Comparison of ENCODE assay signal across 29 cellular contexts in the genomic region with DNA sequence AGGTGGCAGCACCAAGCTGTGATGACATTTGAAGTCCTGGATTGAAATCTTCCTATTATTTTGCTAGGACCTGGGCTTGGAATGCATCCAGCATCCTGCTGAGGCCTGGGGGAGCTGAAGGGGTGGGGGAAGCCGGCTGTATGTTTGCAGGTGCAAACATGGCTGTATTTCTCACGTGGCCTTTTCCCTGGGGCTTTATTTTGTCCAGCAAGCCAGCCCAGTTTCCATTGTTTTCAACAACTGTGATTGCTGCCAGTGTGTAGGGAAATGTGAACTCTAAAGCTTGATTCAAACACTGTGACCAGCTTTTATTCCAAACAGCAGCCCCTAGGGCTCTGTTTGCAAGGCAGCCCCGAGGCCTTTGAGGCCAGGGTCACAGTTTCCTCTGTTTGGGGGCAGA.
A peak's percentile ranks its signal among the peaks of the same experiment; 100 is the strongest.
DNase-seq lines count a peak whose midpoint lies in the region; ATAC-seq and TF ChIP-seq lines count a peak whose summit lies in the region.
"Had no signal": no experiment of that assay in that cellular context is flagged by ENCODE, and none has a peak within 500 bp of the region (broad histone marks: within the 10 kb centered on the region; RNA-seq: fewer than 3 reads in every experiment).

No MANE protein-coding gene starts in this region.

- TF ChIP-seq POLR2A in stomach (IDR thresholded peaks at IDR 0.05) = no peak

- H3K4me2 ChIP-seq in GM23338 = no peak overlapping the region
- H3K4me2 ChIP-seq in neuronal stem cell (ENCODE audit: insufficient read depth, low read length, poor library complexity, severe bottlenecking) = no peak overlapping the region

- H3K79me2 ChIP-seq in GM23338 (replicated peaks; ENCODE audit: insufficient read depth) = no peaks in the 10 kb centered on the region

- H3K27ac ChIP-seq in GM23338 (ENCODE audit: low read depth) = no peak overlapping the region
- H3K27ac ChIP-seq in neuronal stem cell (replicated peaks; ENCODE audit: low read length) = peak overlapping the region; percentile 58
- H3K27ac ChIP-seq in stomach = no peak overlapping the region
- H3K27ac ChIP-seq: C4-2B, cardiac muscle cell, esophagus squamous epithelium, foreskin keratinocyte, Peyer's patch, tibial nerve had no signal

- no peaks in the 10 kb centered on the region for H4K20me1 ChIP-seq in GM23338 (replicated peaks; ENCODE audit: insufficient read depth)

- H3K79me1 ChIP-seq in neuronal stem cell (ENCODE audit: low read depth, low read length) = no peaks in the 10 kb centered on the region

- H3K4me3 Mint-ChIP-seq in GM23338 = no peak overlapping the region
- H3K4me3 Mint-ChIP-seq: activated CD4-positive, alpha-beta memory T cell treated with anti-CD3 and anti-CD28 coated beads, Interleukin-2, amount 10 ng/mL, durations not matched to agents 7 days and 5 days; activated naive CD8-positive, alpha-beta T cell treated with anti-CD3 and anti-CD28 coated beads, Interleukin-2, amount 50 U/mL, for 24 hours; IgD-negative memory B cell had no signal

- H2BK15ac ChIP-seq in neuronal stem cell (ENCODE audit: low read length) = no peak overlapping the region

- no peak overlapping the region for H3K14ac ChIP-seq in neuronal stem cell (ENCODE audit: low read length)

- H3K36me3 ChIP-seq in GM23338 (ENCODE audit: insufficient read depth) (no peaks in the 10 kb centered on the region), neuronal stem cell (replicated peaks in 1 of 2; ENCODE audit: control insufficient read depth in 2 of 2, insufficient read depth in 2 of 2, low read length in 2 of 2) (no peaks in the 10 kb centered on the region), stomach (no peaks in the 10 kb centered on the region)
- H3K36me3 ChIP-seq: cardiac muscle cell, esophagus squamous epithelium, Peyer's patch, tibial nerve had no signal

- no peak overlapping the region for H2BK120ac ChIP-seq in neuronal stem cell (ENCODE audit: low read depth, low read length)

- TF ChIP-seq CTCF in GM23338 (conservative IDR thresholded peaks at IDR 0.05; ENCODE audit: low read depth in 2 of 2) (no peak), stomach (IDR thresholded peaks at IDR 0.05) (no peak)

- H3K4me1 ChIP-seq in GM23338 (ENCODE audit: insufficient read depth) = peaks cover 25% of the 10 kb centered on the region; the same call in 1 of the 2 replicates
- peaks cover 16 to 24% of the 10 kb centered on the region in 2 donors for H3K4me1 ChIP-seq in neuronal stem cell (ENCODE audit: control insufficient read depth in 2 of 2, insufficient read depth in 1 of 2, low read depth in 1 of 2, low read length in 2 of 2)
- H3K4me1 ChIP-seq in stomach = no peaks in the 10 kb centered on the region
- H3K4me1 ChIP-seq: foreskin keratinocyte, Peyer's patch had no signal

- TF ChIP-seq EP300 in stomach (IDR thresholded peaks at IDR 0.05) = no peak

- DNase-seq in GM23338 (ENCODE audit: low spot score) = no peak
- peak; percentile 15 for DNase-seq in NCI-H146 treated with DMSO at 0.1 percent for 48 hours (lab: John Stamatoyannopoulos, UW; ENCODE audit: unreplicated experiment)
- peak; percentile 16 for DNase-seq in RPMI7951 (ENCODE audit: low read depth)
- DNase-seq in neuronal stem cell (ENCODE audit: low spot score) = peak; percentile 36
- DNase-seq in stomach = no peak
- DNase-seq in A172 (ENCODE audit: low spot score) = no peak
- no peak for DNase-seq in activated CD4-positive, alpha-beta T cell treated with anti-CD3 and anti-CD28 coated beads, Interleukin-2, amount 50 U/mL, for 1 hour
- DNase-seq: activated CD4-positive, alpha-beta memory T cell treated with anti-CD3 and anti-CD28 coated beads, Interleukin-2, amount 10 ng/mL, durations not matched to agents 7 days and 5 days; activated CD8-positive, alpha-beta memory T cell treated with anti-CD3 and anti-CD28 coated beads, Interleukin-2, amount 50 U/mL, for 4 hours; activated naive CD4-positive, alpha-beta T cell; activated naive CD8-positive, alpha-beta T cell treated with anti-CD3 and anti-CD28 coated beads, Interleukin-2, amount 50 U/mL, for 24 hours; Calu3; cortex of kidney; DND-41; esophagus squamous epithelium; foreskin keratinocyte; islet precursor cell; left ventricle myocardium superior; NCI-H526; occipital lobe; Peyer's patch; SHP77 treated with DMSO at 0.1 percent for 48 hours; stimulated activated CD4-positive, alpha-beta T cell treated with anti-CD3 and anti-CD28 coated beads, Interleukin-15, amount 100 ng/mL, for 24 hours; stimulated activated CD4-positive, alpha-beta T cell treated with anti-CD3 and anti-CD28 coated beads, Interleukin-4, amount 100 ng/mL, for 4 hours had no signal

- H4K8ac ChIP-seq in neuronal stem cell (ENCODE audit: low read depth, low read length) = no peak overlapping the region

- H3K27me3 ChIP-seq in GM23338 (ENCODE audit: insufficient read depth) (no peaks in the 10 kb centered on the region), neuronal stem cell (ENCODE audit: control insufficient read depth in 3 of 3, insufficient read depth in 3 of 3, low read depth in 1 of 3, low read length in 3 of 3) (no peaks in the 10 kb centered on the region), stomach (no peaks in the 10 kb centered on the region)
- H3K27me3 ChIP-seq: cardiac muscle cell, esophagus squamous epithelium, Peyer's patch, tibial nerve had no signal

- no peak overlapping the region for H2BK5ac ChIP-seq in neuronal stem cell (ENCODE audit: low read length)

- H3K4me3 ChIP-seq in GM23338 (no peak overlapping the region), neuronal stem cell (ENCODE audit: low read length in 2 of 2) (no peak overlapping the region), stomach (no peak overlapping the region)
- H3K4me3 ChIP-seq: cardiac muscle cell, esophagus squamous epithelium, Peyer's patch, tibial nerve had no signal

- no peak overlapping the region for H3K9ac ChIP-seq in neuronal stem cell (ENCODE audit: low read depth, low read length, poor library complexity)

- H3K4me1 Mint-ChIP-seq in GM23338 = peaks cover 34% of the 10 kb centered on the region
- H3K4me1 Mint-ChIP-seq: activated CD4-positive, alpha-beta memory T cell treated with anti-CD3 and anti-CD28 coated beads, Interleukin-2, amount 10 ng/mL, durations not matched to agents 7 days and 5 days; activated naive CD8-positive, alpha-beta T cell treated with anti-CD3 and anti-CD28 coated beads, Interleukin-2, amount 50 U/mL, for 24 hours; IgD-negative memory B cell had no signal

- WGBS in neuronal stem cell (ENCODE audit: extremely low coverage in 2 of 2, insufficient read length in 2 of 2, insufficient replicate concordance in 1 of 2), 2 donors = no CpG with 5 or more reads among the region's 3 CpGs
- WGBS in stomach, 5 donors = 4 to 30% (median 16%) methylated on average over 3 of the region's 3 CpGs

- no peaks in the 10 kb centered on the region for H3F3A ChIP-seq in GM23338 (replicated peaks; ENCODE audit: low read depth)

- no peak overlapping the region for H2AK5ac ChIP-seq in neuronal stem cell (ENCODE audit: low read depth, low read length)

- H3K36me3 Mint-ChIP-seq in GM23338 (ENCODE audit: low read depth) = no peaks in the 10 kb centered on the region
- H3K36me3 Mint-ChIP-seq: IgD-negative memory B cell had no signal

- intact Hi-C loops in stomach (cut with DNase I; ENCODE audit: low total_unique reads) = no loop called here

- H4K91ac ChIP-seq in neuronal stem cell (ENCODE audit: low read depth, low read length, poor library complexity) = no peak overlapping the region

- H3K9me3 ChIP-seq in neuronal stem cell (replicated peaks in 1 of 2; ENCODE audit: control insufficient read depth in 2 of 2, insufficient read depth in 1 of 2, low read depth in 1 of 2, low read length in 2 of 2) (no peaks in the 10 kb centered on the region), stomach (no peaks in the 10 kb centered on the region)
- H3K9me3 ChIP-seq: esophagus squamous epithelium, Peyer's patch, tibial nerve had no signal

- H3K27ac Mint-ChIP-seq in GM23338 = no peak overlapping the region
- H3K27ac Mint-ChIP-seq: activated CD4-positive, alpha-beta memory T cell treated with anti-CD3 and anti-CD28 coated beads, Interleukin-2, amount 10 ng/mL, durations not matched to agents 7 days and 5 days; activated naive CD8-positive, alpha-beta T cell treated with anti-CD3 and anti-CD28 coated beads, Interleukin-2, amount 50 U/mL, for 24 hours; IgD-negative memory B cell had no signal

- no peaks in the 10 kb centered on the region for H3K27me3 Mint-ChIP-seq in GM23338 (ENCODE audit: insufficient read depth, low read depth, poor library complexity)
- H3K27me3 Mint-ChIP-seq: activated CD4-positive, alpha-beta memory T cell treated with anti-CD3 and anti-CD28 coated beads, Interleukin-2, amount 10 ng/mL, durations not matched to agents 7 days and 5 days had no signal

- no peak overlapping the region for H3K4ac ChIP-seq in neuronal stem cell (ENCODE audit: low read length)

- H2AFZ ChIP-seq in GM23338 (peak overlapping the region; percentile 91), neuronal stem cell (ENCODE audit: low read length) (no peak overlapping the region)

- no peaks in the 10 kb centered on the region for H3K9me3 Mint-ChIP-seq in GM23338
- H3K9me3 Mint-ChIP-seq: activated naive CD8-positive, alpha-beta T cell treated with anti-CD3 and anti-CD28 coated beads, Interleukin-2, amount 50 U/mL, for 24 hours; IgD-negative memory B cell had no signal

- no peak overlapping the region for H2BK12ac ChIP-seq in neuronal stem cell (ENCODE audit: low read length)

- peak overlapping the region; percentile 20 for H3K18ac ChIP-seq in neuronal stem cell (ENCODE audit: low read length)

- H3K23ac ChIP-seq in neuronal stem cell (ENCODE audit: low read depth, low read length, poor library complexity) = no peak overlapping the region

- ATAC-seq in GM23338 = no peak; the same call in 2 of the 3 replicates
- ATAC-seq: activated CD4-positive, CD25-positive, alpha-beta regulatory T cell treated with anti-CD3 and anti-CD28 coated beads, Interleukin-2, amount 50 U/mL, for 24 hours; activated naive CD8-positive, alpha-beta T cell treated with anti-CD3 and anti-CD28 coated beads, Interleukin-2, amount 50 U/mL, for 24 hours; foreskin keratinocyte; left ventricle myocardium superior had no signal

- 0 out of 2 replicates have a peak, but pooled peaks cover 6% of the 10 kb centered on the region for H3K9me2 ChIP-seq in GM23338 (ENCODE audit: insufficient read depth)

TF ChIP-seq in GM23338, 12 proteins besides CTCF, POLR2A, EP300 and RAD21 (continues in another document):
- no peak for TF ChIP-seq POLR2AphosphoS5 (IDR thresholded peaks at IDR 0.05; ENCODE audit: low read depth)
- TF ChIP-seq JUNB (IDR thresholded peaks at IDR 0.05; ENCODE audit: unreplicated experiment) = no peak
- no peak for TF ChIP-seq EZH2phosphoT487 (IDR thresholded peaks at IDR 0.05; ENCODE audit: unreplicated experiment)
- no peak for TF ChIP-seq CREB1 (CRISPR knock-in tag; IDR thresholded peaks at IDR 0.05; ENCODE audit: low read depth)

Comparison
In these comparisons a context has a peak if more than half of its experiments do, and no peak if none do; other contexts are left out.
1. DNase-seq: peak in NCI-H146 treated with DMSO at 0.1 percent for 48 hours (single experiment), RPMI7951 (single experiment) and neuronal stem cell (single experiment); none in GM23338 (single experiment), stomach (single experiment), A172 (single experiment) and activated CD4-positive, alpha-beta T cell treated with anti-CD3 and anti-CD28 coated beads, Interleukin-2, amount 50 U/mL, for 1 hour (single experiment).